Comparison of ENCODE assay signal across 23 cellular contexts in the genomic region with DNA sequence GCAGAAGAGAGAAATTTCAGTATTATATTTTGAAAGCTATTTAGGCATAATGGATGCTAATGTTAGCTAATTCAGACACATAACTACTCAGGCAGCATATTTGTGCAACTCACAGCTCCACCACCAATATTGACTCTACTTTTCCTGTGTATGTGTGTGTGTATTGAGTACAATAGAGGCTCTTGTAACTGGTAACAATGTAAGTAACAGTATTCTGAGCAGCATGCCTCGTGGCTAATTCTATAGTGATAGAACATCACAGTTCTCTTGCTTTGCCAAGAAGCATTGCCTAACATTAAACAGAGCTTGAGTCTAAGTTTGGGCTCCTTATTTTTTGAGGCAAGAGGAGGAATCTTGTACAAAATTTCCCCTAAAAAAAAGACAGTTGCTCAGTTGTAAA.
DNase-seq lines count a peak whose midpoint lies in the region; ATAC-seq and TF ChIP-seq lines count a peak whose summit lies in the region.
"Had no signal": no experiment of that assay in that cellular context is flagged by ENCODE, and none has a peak within 500 bp of the region (broad histone marks: within the 10 kb centered on the region; RNA-seq: fewer than 3 reads in every experiment).

No MANE protein-coding gene starts in this region.

- H3K27me3 ChIP-seq in PC-3 (ENCODE audit: low read length) (no peaks in the 10 kb centered on the region), neural cell (ENCODE audit: insufficient read depth, low read depth, low read length) (no peaks in the 10 kb centered on the region)
- H3K27me3 ChIP-seq: esophagus squamous epithelium, heart right ventricle, Peyer's patch, uterus had no signal

- no peaks in the 10 kb centered on the region for H4K20me1 ChIP-seq in PC-3 (ENCODE audit: low read length)
- no peaks in the 10 kb centered on the region for H4K20me1 ChIP-seq in neural cell (ENCODE audit: insufficient read depth)

- no peak overlapping the region for H3K27ac Mint-ChIP-seq in activated naive CD4-positive, alpha-beta T cell treated with anti-CD3 and anti-CD28 coated beads for 36 hours
- H3K27ac Mint-ChIP-seq: CD14-positive monocyte; immature natural killer cell; T-helper 2 cell treated with Interferon-gamma antibody and Interleukin-4, amounts not matched to agents 5 μg/mL and 100 μg/mL, for 36 hours had no signal

- H2AFZ ChIP-seq in PC-3 (ENCODE audit: low read length) = no peak overlapping the region
- H2AFZ ChIP-seq in neural cell (ENCODE audit: low read depth, low read length) = no peak overlapping the region

- H3K27ac ChIP-seq in PC-3 (ENCODE audit: low read length) = no peak overlapping the region
- H3K27ac ChIP-seq in neural cell (ENCODE audit: low read length) = peak overlapping the region; percentile 47
- H3K27ac ChIP-seq: esophagus squamous epithelium, heart right ventricle, Peyer's patch, uterus had no signal

- intact Hi-C loops in PC-3 (cut with micrococcal nuclease) = no loop called here
- intact Hi-C loops in activated naive CD4-positive, alpha-beta T cell treated with anti-CD3 and anti-CD28 coated beads for 36 hours (cut with micrococcal nuclease) = no loop called here

- H3K36me3 ChIP-seq in PC-3 (ENCODE audit: low read depth, low read length) = no peaks in the 10 kb centered on the region
- no peaks in the 10 kb centered on the region for H3K36me3 ChIP-seq in neural cell (ENCODE audit: insufficient read depth, low read length)
- H3K36me3 ChIP-seq: esophagus squamous epithelium, heart right ventricle, Peyer's patch, uterus had no signal

- no peak for TF ChIP-seq RAD21 in neural cell (conservative IDR thresholded peaks at IDR 0.05)

- H3K9me2 ChIP-seq in PC-3 (replicated peaks; ENCODE audit: low read length) (no peaks in the 10 kb centered on the region), neural cell (ENCODE audit: insufficient read depth, low read length) (no peaks in the 10 kb centered on the region)

- H3K27me3 Mint-ChIP-seq in activated naive CD4-positive, alpha-beta T cell treated with anti-CD3 and anti-CD28 coated beads for 36 hours (ENCODE audit: low read depth) = peaks cover 2% of the 10 kb centered on the region

- H3K4me3 Mint-ChIP-seq in activated naive CD4-positive, alpha-beta T cell treated with anti-CD3 and anti-CD28 coated beads for 36 hours = no peak overlapping the region
- H3K4me3 Mint-ChIP-seq: CD14-positive monocyte; immature natural killer cell; T-helper 2 cell treated with Interferon-gamma antibody and Interleukin-4, amounts not matched to agents 5 μg/mL and 100 μg/mL, for 36 hours had no signal

- no peaks in the 10 kb centered on the region for H3K79me2 ChIP-seq in PC-3 (ENCODE audit: low read length)
- H3K79me2 ChIP-seq in neural cell (replicated peaks; ENCODE audit: insufficient read depth, low read length) = no peaks in the 10 kb centered on the region

- H3K36me3 Mint-ChIP-seq in activated naive CD4-positive, alpha-beta T cell treated with anti-CD3 and anti-CD28 coated beads for 36 hours (ENCODE audit: low read depth) = no peaks in the 10 kb centered on the region
- H3K36me3 Mint-ChIP-seq: CD14-positive monocyte, immature natural killer cell had no signal

- POLR2A ChIA-PET in PC-3 (lab: Charles Lee; ENCODE audit: unreplicated experiment) = no interaction called here

- TF ChIP-seq CTCF in PC-3 (conservative IDR thresholded peaks at IDR 0.05; ENCODE audit: low read depth, low read length) = no peak
- TF ChIP-seq CTCF in fibroblast of pulmonary artery (IDR thresholded peaks at IDR 0.05; ENCODE audit: low read length, missing control alignments) = no peak
- TF ChIP-seq CTCF in neural cell (IDR thresholded peaks at IDR 0.05; ENCODE audit: poor library complexity, severe bottlenecking) = no peak

- 0 out of 2 replicates have a peak, but pooled peaks have one; percentile 20 for ATAC-seq in PC-3
- ATAC-seq in GM21381 (IDR thresholded peaks at IDR 0.05; ENCODE audit: unreplicated experiment) = no peak
- no peak for ATAC-seq in HG02588 (IDR thresholded peaks at IDR 0.05; ENCODE audit: unreplicated experiment)
- ATAC-seq: heart right ventricle had no signal

- no peaks in the 10 kb centered on the region for H3K4me1 ChIP-seq in PC-3 (ENCODE audit: insufficient read depth, low read length)
- H3K4me1 ChIP-seq: esophagus squamous epithelium, heart right ventricle, Peyer's patch, uterus had no signal

- H3K4me3 ChIP-seq in PC-3 (ENCODE audit: low read length) = no peak overlapping the region
- H3K4me3 ChIP-seq in fibroblast of pulmonary artery (replicated peaks; ENCODE audit: low read depth, low read length) = no peak overlapping the region
- H3K4me3 ChIP-seq in neural cell (ENCODE audit: low read length) = no peak overlapping the region
- H3K4me3 ChIP-seq: esophagus squamous epithelium, heart right ventricle, Peyer's patch, uterus had no signal

- TF ChIP-seq EP300 in neural cell (conservative IDR thresholded peaks at IDR 0.05; ENCODE audit: poor library complexity, severe bottlenecking) = no peak

- no peaks in the 10 kb centered on the region for H3K9me3 Mint-ChIP-seq in activated naive CD4-positive, alpha-beta T cell treated with anti-CD3 and anti-CD28 coated beads for 36 hours
- H3K9me3 Mint-ChIP-seq: immature natural killer cell; T-helper 2 cell treated with Interferon-gamma antibody and Interleukin-4, amounts not matched to agents 5 μg/mL and 100 μg/mL, for 36 hours had no signal

- DNase-seq in Ammon's horn (ENCODE audit: low spot score) (peak; percentile 8), PC-3 (no peak), fibroblast of pulmonary artery (ENCODE audit: low read depth) (peak; percentile 17)
- DNase-seq in activated naive CD4-positive, alpha-beta T cell treated with anti-CD3 and anti-CD28 coated beads, Interleukin-2, amount 50 U/mL, for 16 hours = no peak
- DNase-seq in activated naive CD4-positive, alpha-beta T cell treated with anti-CD3 and anti-CD28 coated beads for 36 hours = no peak
- DNase-seq: activated CD4-positive, alpha-beta T cell treated with anti-CD3 and anti-CD28 coated beads, Interleukin-2, amount 50 U/mL, for 48 hours; activated T-cell treated with anti-CD3 and anti-CD28 coated beads for 4 hours; central memory CD4-positive, alpha-beta T cell; esophagus squamous epithelium; heart right ventricle; immature natural killer cell; NCI-H1417 treated with DMSO at 0.1 percent for 48 hours; NCI-H2227 treated with DMSO at 0.1 percent for 48 hours; NK-92 treated with Interleukin-12 subunit alpha and Interleukin-12 subunit beta, amount 100 ng/mL, for 24 hours; occipital lobe; Peyer's patch; stimulated activated CD4-positive, alpha-beta T cell treated with anti-CD3 and anti-CD28 coated beads, Interleukin-15, amount 100 ng/mL, for 24 hours; uterus had no signal

- no peaks in the 10 kb centered on the region for H3F3A ChIP-seq in PC-3 (ENCODE audit: low read length, unreplicated experiment)
- no peaks in the 10 kb centered on the region for H3F3A ChIP-seq in neural cell (ENCODE audit: insufficient read depth, low read length, poor library complexity, severe bottlenecking)

- no peaks in the 10 kb centered on the region for H3K9me3 ChIP-seq in PC-3 (ENCODE audit: low read length)
- H3K9me3 ChIP-seq in neural cell (ENCODE audit: low read length) = no peaks in the 10 kb centered on the region
- H3K9me3 ChIP-seq: esophagus squamous epithelium, Peyer's patch, uterus had no signal

- H3K4me2 ChIP-seq in PC-3 (ENCODE audit: low read length) (no peak overlapping the region), neural cell (ENCODE audit: low read length) (no peak overlapping the region)

- H3K4me1 Mint-ChIP-seq in activated naive CD4-positive, alpha-beta T cell treated with anti-CD3 and anti-CD28 coated beads for 36 hours (ENCODE audit: low read depth) = no peaks in the 10 kb centered on the region
- H3K4me1 Mint-ChIP-seq: CD14-positive monocyte, immature natural killer cell had no signal

- BruUV-seq in PC-3 (replicated peaks; lab: Mats Ljungman, UMichigan) = no TSS peak

- CTCF ChIA-PET in PC-3 (lab: Charles Lee) = no interaction called here
- CTCF ChIA-PET in activated naive CD4-positive, alpha-beta T cell treated with anti-CD3 and anti-CD28 coated beads for 36 hours (lab: Charles Lee) = no interaction called here

- H3K9ac ChIP-seq in PC-3 (ENCODE audit: low read length) (no peak overlapping the region), neural cell (ENCODE audit: low read length) (no peak overlapping the region)

TF ChIP-seq in neural cell, 6 proteins besides CTCF, POLR2A, EP300 and RAD21:
- TF ChIP-seq TAF1 (IDR thresholded peaks at IDR 0.05; ENCODE audit: low read depth) = no peak
- TF ChIP-seq SMC3 (conservative IDR thresholded peaks at IDR 0.05; ENCODE audit: poor library complexity) = no peak
- TF ChIP-seq, protein P1, sequence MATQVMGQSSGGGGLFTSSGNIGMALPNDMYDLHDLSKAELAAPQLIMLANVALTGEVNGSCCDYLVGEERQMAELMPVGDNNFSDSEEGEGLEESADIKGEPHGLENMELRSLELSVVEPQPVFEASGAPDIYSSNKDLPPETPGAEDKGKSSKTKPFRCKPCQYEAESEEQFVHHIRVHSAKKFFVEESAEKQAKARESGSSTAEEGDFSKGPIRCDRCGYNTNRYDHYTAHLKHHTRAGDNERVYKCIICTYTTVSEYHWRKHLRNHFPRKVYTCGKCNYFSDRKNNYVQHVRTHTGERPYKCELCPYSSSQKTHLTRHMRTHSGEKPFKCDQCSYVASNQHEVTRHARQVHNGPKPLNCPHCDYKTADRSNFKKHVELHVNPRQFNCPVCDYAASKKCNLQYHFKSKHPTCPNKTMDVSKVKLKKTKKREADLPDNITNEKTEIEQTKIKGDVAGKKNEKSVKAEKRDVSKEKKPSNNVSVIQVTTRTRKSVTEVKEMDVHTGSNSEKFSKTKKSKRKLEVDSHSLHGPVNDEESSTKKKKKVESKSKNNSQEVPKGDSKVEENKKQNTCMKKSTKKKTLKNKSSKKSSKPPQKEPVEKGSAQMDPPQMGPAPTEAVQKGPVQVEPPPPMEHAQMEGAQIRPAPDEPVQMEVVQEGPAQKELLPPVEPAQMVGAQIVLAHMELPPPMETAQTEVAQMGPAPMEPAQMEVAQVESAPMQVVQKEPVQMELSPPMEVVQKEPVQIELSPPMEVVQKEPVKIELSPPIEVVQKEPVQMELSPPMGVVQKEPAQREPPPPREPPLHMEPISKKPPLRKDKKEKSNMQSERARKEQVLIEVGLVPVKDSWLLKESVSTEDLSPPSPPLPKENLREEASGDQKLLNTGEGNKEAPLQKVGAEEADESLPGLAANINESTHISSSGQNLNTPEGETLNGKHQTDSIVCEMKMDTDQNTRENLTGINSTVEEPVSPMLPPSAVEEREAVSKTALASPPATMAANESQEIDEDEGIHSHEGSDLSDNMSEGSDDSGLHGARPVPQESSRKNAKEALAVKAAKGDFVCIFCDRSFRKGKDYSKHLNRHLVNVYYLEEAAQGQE (IDR thresholded peaks at IDR 0.05; ENCODE audit: borderline replicate concordance) = no peak
- TF ChIP-seq EZH2 (IDR thresholded peaks at IDR 0.05; ENCODE audit: borderline replicate concordance, insufficient read depth, low read length, poor library complexity, severe bottlenecking) = no peak
- TF ChIP-seq POLR2AphosphoS5 (IDR thresholded peaks at IDR 0.05) = no peak

Comparison
In these comparisons a context has a peak if more than half of its experiments do, and no peak if none do; other contexts are left out.
1. DNase-seq: peak in Ammon's horn (single experiment) and fibroblast of pulmonary artery (single experiment); none in PC-3 (single experiment), activated naive CD4-positive, alpha-beta T cell treated with anti-CD3 and anti-CD28 coated beads, Interleukin-2, amount 50 U/mL, for 16 hours (single experiment) and activated naive CD4-positive, alpha-beta T cell treated with anti-CD3 and anti-CD28 coated beads for 36 hours (single experiment).